1 cellular context compared by ENCODE assay signal in the genomic region with DNA sequence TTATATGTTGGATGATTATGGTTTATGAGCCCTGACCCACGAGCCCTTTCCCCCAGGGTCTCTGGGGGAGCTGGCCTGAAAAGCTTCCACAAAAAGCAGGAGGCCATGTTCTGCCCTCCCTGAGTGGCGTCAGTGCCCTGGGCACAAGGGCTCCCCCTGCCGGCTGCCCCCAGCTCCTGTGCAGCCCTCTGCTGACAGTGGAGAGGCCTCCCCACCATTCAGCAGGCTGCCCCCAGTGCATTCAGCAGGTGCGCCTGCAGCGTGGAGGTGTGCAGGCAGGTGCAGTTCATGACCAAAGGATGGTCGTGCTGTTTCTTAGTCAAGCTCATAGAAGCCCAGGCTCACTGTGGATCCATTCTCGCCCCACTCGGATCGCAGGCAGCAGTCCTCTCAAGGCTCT.
TF ChIP-seq lines count a peak whose summit lies in the region.

No MANE protein-coding gene starts in this region.

TF ChIP-seq in H1, 55 proteins besides CTCF, POLR2A, EP300 and RAD21:
- TF ChIP-seq, protein P1, sequence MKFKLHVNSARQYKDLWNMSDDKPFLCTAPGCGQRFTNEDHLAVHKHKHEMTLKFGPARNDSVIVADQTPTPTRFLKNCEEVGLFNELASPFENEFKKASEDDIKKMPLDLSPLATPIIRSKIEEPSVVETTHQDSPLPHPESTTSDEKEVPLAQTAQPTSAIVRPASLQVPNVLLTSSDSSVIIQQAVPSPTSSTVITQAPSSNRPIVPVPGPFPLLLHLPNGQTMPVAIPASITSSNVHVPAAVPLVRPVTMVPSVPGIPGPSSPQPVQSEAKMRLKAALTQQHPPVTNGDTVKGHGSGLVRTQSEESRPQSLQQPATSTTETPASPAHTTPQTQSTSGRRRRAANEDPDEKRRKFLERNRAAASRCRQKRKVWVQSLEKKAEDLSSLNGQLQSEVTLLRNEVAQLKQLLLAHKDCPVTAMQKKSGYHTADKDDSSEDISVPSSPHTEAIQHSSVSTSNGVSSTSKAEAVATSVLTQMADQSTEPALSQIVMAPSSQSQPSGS (IDR thresholded peaks at IDR 0.05; ENCODE audit: low read length), result no peak
- TF ChIP-seq PHF8 (conservative IDR thresholded peaks at IDR 0.05; ENCODE audit: low read depth, low read length) (no peak), CTBP2 (IDR thresholded peaks at IDR 0.05; ENCODE audit: borderline replicate concordance, insufficient read depth, insufficient read length, low read length) (no peak), TEAD4 (IDR thresholded peaks at IDR 0.05; ENCODE audit: low read depth, low read length) (no peak), SRF (IDR thresholded peaks at IDR 0.05; ENCODE audit: low read depth, low read length) (no peak), KDM5A (IDR thresholded peaks at IDR 0.05; ENCODE audit: low read length) (no peak), CBX8 (IDR thresholded peaks at IDR 0.05; ENCODE audit: borderline replicate concordance, low read depth, low read length) (no peak), BRCA1 (IDR thresholded peaks at IDR 0.05; ENCODE audit: low read depth, low read length) (no peak), NRF1 (IDR thresholded peaks at IDR 0.05; ENCODE audit: low read depth, low read length) (no peak), EGR1 (IDR thresholded peaks at IDR 0.05; ENCODE audit: borderline replicate concordance, low read depth, low read length) (no peak), GABPA (IDR thresholded peaks at IDR 0.05; ENCODE audit: borderline replicate concordance, insufficient read depth, low read length) (no peak)
- TF ChIP-seq, protein P2, sequence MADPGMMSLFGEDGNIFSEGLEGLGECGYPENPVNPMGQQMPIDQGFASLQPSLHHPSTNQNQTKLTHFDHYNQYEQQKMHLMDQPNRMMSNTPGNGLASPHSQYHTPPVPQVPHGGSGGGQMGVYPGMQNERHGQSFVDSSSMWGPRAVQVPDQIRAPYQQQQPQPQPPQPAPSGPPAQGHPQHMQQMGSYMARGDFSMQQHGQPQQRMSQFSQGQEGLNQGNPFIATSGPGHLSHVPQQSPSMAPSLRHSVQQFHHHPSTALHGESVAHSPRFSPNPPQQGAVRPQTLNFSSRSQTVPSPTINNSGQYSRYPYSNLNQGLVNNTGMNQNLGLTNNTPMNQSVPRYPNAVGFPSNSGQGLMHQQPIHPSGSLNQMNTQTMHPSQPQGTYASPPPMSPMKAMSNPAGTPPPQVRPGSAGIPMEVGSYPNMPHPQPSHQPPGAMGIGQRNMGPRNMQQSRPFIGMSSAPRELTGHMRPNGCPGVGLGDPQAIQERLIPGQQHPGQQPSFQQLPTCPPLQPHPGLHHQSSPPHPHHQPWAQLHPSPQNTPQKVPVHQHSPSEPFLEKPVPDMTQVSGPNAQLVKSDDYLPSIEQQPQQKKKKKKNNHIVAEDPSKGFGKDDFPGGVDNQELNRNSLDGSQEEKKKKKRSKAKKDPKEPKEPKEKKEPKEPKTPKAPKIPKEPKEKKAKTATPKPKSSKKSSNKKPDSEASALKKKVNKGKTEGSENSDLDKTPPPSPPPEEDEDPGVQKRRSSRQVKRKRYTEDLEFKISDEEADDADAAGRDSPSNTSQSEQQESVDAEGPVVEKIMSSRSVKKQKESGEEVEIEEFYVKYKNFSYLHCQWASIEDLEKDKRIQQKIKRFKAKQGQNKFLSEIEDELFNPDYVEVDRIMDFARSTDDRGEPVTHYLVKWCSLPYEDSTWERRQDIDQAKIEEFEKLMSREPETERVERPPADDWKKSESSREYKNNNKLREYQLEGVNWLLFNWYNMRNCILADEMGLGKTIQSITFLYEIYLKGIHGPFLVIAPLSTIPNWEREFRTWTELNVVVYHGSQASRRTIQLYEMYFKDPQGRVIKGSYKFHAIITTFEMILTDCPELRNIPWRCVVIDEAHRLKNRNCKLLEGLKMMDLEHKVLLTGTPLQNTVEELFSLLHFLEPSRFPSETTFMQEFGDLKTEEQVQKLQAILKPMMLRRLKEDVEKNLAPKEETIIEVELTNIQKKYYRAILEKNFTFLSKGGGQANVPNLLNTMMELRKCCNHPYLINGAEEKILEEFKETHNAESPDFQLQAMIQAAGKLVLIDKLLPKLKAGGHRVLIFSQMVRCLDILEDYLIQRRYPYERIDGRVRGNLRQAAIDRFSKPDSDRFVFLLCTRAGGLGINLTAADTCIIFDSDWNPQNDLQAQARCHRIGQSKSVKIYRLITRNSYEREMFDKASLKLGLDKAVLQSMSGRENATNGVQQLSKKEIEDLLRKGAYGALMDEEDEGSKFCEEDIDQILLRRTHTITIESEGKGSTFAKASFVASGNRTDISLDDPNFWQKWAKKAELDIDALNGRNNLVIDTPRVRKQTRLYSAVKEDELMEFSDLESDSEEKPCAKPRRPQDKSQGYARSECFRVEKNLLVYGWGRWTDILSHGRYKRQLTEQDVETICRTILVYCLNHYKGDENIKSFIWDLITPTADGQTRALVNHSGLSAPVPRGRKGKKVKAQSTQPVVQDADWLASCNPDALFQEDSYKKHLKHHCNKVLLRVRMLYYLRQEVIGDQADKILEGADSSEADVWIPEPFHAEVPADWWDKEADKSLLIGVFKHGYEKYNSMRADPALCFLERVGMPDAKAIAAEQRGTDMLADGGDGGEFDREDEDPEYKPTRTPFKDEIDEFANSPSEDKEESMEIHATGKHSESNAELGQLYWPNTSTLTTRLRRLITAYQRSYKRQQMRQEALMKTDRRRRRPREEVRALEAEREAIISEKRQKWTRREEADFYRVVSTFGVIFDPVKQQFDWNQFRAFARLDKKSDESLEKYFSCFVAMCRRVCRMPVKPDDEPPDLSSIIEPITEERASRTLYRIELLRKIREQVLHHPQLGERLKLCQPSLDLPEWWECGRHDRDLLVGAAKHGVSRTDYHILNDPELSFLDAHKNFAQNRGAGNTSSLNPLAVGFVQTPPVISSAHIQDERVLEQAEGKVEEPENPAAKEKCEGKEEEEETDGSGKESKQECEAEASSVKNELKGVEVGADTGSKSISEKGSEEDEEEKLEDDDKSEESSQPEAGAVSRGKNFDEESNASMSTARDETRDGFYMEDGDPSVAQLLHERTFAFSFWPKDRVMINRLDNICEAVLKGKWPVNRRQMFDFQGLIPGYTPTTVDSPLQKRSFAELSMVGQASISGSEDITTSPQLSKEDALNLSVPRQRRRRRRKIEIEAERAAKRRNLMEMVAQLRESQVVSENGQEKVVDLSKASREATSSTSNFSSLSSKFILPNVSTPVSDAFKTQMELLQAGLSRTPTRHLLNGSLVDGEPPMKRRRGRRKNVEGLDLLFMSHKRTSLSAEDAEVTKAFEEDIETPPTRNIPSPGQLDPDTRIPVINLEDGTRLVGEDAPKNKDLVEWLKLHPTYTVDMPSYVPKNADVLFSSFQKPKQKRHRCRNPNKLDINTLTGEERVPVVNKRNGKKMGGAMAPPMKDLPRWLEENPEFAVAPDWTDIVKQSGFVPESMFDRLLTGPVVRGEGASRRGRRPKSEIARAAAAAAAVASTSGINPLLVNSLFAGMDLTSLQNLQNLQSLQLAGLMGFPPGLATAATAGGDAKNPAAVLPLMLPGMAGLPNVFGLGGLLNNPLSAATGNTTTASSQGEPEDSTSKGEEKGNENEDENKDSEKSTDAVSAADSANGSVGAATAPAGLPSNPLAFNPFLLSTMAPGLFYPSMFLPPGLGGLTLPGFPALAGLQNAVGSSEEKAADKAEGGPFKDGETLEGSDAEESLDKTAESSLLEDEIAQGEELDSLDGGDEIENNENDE (IDR thresholded peaks at IDR 0.05; ENCODE audit: insufficient replicate concordance, low read length), result no peak
